Comparison of ENCODE assay signal across 8 cellular contexts in the genomic region with DNA sequence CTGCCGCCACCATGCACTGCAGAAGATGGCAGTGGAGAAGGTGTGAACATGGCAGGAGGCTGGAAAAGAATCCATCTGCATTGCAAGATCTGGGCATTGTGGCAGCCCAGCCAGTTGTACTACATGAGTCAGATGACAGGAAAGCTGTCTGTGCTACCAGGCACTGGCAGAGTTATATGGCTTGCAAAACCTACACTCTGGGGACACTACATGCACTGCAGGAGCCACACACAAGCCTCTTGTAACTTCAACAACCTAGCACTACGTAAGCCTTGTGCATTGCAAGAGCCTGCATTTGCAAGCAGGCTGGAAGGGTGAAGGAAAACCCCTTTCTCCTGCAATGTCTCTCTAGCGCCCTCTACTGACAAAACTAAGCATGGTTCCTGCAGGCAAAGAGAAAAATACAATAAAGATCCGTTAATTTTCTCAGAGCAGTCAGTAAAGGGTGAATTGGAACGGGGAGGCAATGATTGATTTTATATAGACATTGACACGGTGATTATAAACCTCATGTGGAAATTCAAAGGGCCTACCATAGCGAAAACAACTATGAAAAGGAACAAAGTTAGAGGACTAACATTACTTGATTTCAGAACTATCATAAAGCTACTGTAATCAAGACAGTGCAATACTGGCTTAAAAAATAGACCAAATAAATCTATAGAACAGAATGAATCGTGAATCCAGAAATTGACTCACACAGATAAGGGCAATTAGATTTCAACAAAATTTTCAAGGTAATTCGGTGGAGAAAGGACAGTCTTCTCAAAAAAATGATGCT. TPM values are rescaled to one million over a fixed set of nuclear protein-coding genes. Genes with fewer than 3 reads are reported as not detected.
DNase-seq lines count a peak whose midpoint lies in the region; ATAC-seq, FAIRE-seq and TF ChIP-seq lines count a peak whose summit lies in the region.

No MANE protein-coding gene starts in this region.

- H3K9me3 Mint-ChIP-seq in neural crest cell, result no peaks in the 10 kb centered on the region

- DNase-seq in D721Med (ENCODE audit: insufficient read length, low spot score) (peak; percentile 15), NOMO-1 treated with dmso at 0.1 percent for 144 hours (lab: John Stamatoyannopoulos, UW; ENCODE audit: unreplicated experiment) (peak; percentile 61), fibroblast of gingiva (ENCODE audit: low read depth) (peak; percentile 99), neural crest cell (ENCODE audit: low read depth, low spot score) (peak; percentile 55), vagina (ENCODE audit: extremely low spot score in 2 of 2) (no peak)
- peak; percentile 58 for DNase-seq in activated CD8-positive, alpha-beta memory T cell treated with anti-CD3 and anti-CD28 coated beads, Interleukin-2, amount 50 U/mL, for 48 hours

- no peak for TF ChIP-seq POLR2A in vagina (IDR thresholded peaks at IDR 0.05)

- peak; percentile 67 for FAIRE-seq in D721Med (lab: Jason Lieb, UNC)

- TF ChIP-seq CTCF in D721Med (IDR thresholded peaks at IDR 0.05; ENCODE audit: insufficient read depth, missing control alignments) (peak; percentile 95), neural crest cell (conservative IDR thresholded peaks at IDR 0.05) (peak; percentile 96), vagina (IDR thresholded peaks at IDR 0.05) (peak; percentile 74 to 85 (median 83))

- H3K4me3 ChIP-seq in vagina, result no peak overlapping the region

- H3K27ac Mint-ChIP-seq in neural crest cell (ENCODE audit: unreplicated experiment), result no peak overlapping the region

- no peaks in the 10 kb centered on the region for H3K4me1 ChIP-seq in vagina

- peaks cover 3% of the 10 kb centered on the region for H3K27me3 Mint-ChIP-seq in neural crest cell (ENCODE audit: low read depth)

- H3K36me3 Mint-ChIP-seq in neural crest cell (ENCODE audit: low read depth), result no peaks in the 10 kb centered on the region

- H3K4me3 Mint-ChIP-seq in neural crest cell, result no peak overlapping the region

- peak; percentile 75 for ATAC-seq in GM19463 (IDR thresholded peaks at IDR 0.05; ENCODE audit: unreplicated experiment)
- ATAC-seq in HG03521 (IDR thresholded peaks at IDR 0.05; ENCODE audit: unreplicated experiment), result peak; percentile 52

- H3K9me3 ChIP-seq in vagina, result no peaks in the 10 kb centered on the region

- no peak overlapping the region for H3K27ac ChIP-seq in vagina

- intact Hi-C loops in vagina (cut with DNase I), result loop anchor here (10.0 kb wide), 1 partner anchor 471 kb away; no protein-coding TSS in a partner anchor

- H3K4me1 Mint-ChIP-seq in neural crest cell, result no peaks in the 10 kb centered on the region

- no peaks in the 10 kb centered on the region for H3K27me3 ChIP-seq in vagina

- H3K36me3 ChIP-seq in vagina, result no peaks in the 10 kb centered on the region

RNA-seq across cellular contexts. Expression of a gene that starts 26.2 kb away (rescaled TPM):
- total RNA-seq in neural crest cell, result 1.6 and 2.0 TPM in 2 replicates
- total RNA-seq in vagina, result 0.98 TPM

Comparison
In these comparisons a context has a peak if more than half of its experiments do, and no peak if none do; other contexts are left out.
1. DNase-seq: peak in D721Med (single experiment), NOMO-1 treated with dmso at 0.1 percent for 144 hours (single experiment), activated CD8-positive, alpha-beta memory T cell treated with anti-CD3 and anti-CD28 coated beads, Interleukin-2, amount 50 U/mL, for 48 hours (single experiment), fibroblast of gingiva (single experiment) and neural crest cell (single experiment); none in vagina (0 of 2).
2. Peak in every context shown above with its lines, with median percentiles within 50 percentile points of each other: CTCF ChIP-seq.